In the genomic region with DNA sequence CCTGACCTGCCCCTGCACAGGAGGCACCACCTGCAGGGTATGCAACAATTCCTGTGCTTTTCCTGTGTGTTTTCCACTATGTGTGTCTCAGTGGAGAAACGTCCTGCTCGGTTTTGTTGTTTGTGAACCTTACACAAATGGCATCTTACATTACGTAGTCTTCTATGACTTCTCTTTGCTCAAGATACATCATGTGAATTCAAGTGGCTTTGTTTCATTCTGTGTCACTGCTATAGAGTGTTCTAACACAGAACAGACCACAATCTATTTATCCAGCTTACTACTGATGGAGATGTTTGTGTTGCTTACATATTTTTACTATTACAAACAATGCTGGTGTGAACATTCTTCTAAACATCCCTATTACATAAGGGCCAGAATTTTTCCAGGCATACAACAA, we compare ENCODE assay signal across 17 cellular contexts.
"Had no signal": no experiment of that assay in that cellular context is flagged by ENCODE, and none has a peak within 500 bp of the region (broad histone marks: within the 10 kb centered on the region; RNA-seq: fewer than 3 reads in every experiment).

No MANE protein-coding gene starts in this region.

- H3K4me1 ChIP-seq: testis had no signal

- H3K4me3 Mint-ChIP-seq: naive thymus-derived CD4-positive, alpha-beta T cell; stimulated activated naive B cell treated with anti-CD40 and anti-IgM and Interleukin-4, amounts not matched to agents 10 μg/mL and 1 μg/mL and 100 μg/mL, for 72 hours; stimulated activated naive CD8-positive, alpha-beta T cell treated with anti-CD3 and anti-CD28 coated beads, Interleukin-15, amount 100 ng/mL, for 72 hours had no signal

- H3K9me3 Mint-ChIP-seq: naive thymus-derived CD4-positive, alpha-beta T cell; stimulated activated naive CD8-positive, alpha-beta T cell treated with anti-CD3 and anti-CD28 coated beads, Interleukin-15, amount 100 ng/mL, for 72 hours had no signal

- H3K36me3 ChIP-seq: esophagus squamous epithelium, heart left ventricle, neutrophil, right atrium auricular region, sigmoid colon, tibial nerve had no signal

- H3K27ac ChIP-seq: epithelial cell of prostate, esophagus squamous epithelium, heart left ventricle, neutrophil, right atrium auricular region, sigmoid colon, skin epidermis, testis, tibial nerve had no signal

- ATAC-seq: naive thymus-derived CD4-positive, alpha-beta T cell; stimulated activated naive B cell treated with anti-CD40 and anti-IgM and Interleukin-4, amounts not matched to agents 10 μg/mL and 1 μg/mL and 100 μg/mL, for 72 hours; stimulated activated naive CD8-positive, alpha-beta T cell treated with anti-CD3 and anti-CD28 coated beads, Interleukin-15, amount 100 ng/mL, for 72 hours had no signal

- H3K27me3 ChIP-seq: right atrium auricular region had no signal

- DNase-seq: effector memory CD4-positive, alpha-beta T cell; esophagus squamous epithelium; foreskin melanocyte; heart left ventricle; naive thymus-derived CD4-positive, alpha-beta T cell; posterior cingulate gyrus; sigmoid colon; stimulated activated CD4-positive, alpha-beta T cell treated with anti-CD3 and anti-CD28 coated beads, Interleukin-2, amount 100 ng/mL, for 24 hours; stimulated activated CD4-positive, alpha-beta T cell treated with anti-CD3 and anti-CD28 coated beads, Interleukin-4, amount 100 ng/mL, for 4 hours; stimulated activated naive B cell treated with anti-CD40 and anti-IgM and Interleukin-4, amounts not matched to agents 10 μg/mL and 1 μg/mL and 100 μg/mL, for 72 hours; stimulated activated naive CD8-positive, alpha-beta T cell treated with anti-CD3 and anti-CD28 coated beads, Interleukin-15, amount 100 ng/mL, for 72 hours; testis had no signal

- H3K4me3 ChIP-seq: esophagus squamous epithelium, heart left ventricle, right atrium auricular region, sigmoid colon, skin epidermis, testis, tibial nerve had no signal

- H3K27ac Mint-ChIP-seq: naive thymus-derived CD4-positive, alpha-beta T cell; stimulated activated naive B cell treated with anti-CD40 and anti-IgM and Interleukin-4, amounts not matched to agents 10 μg/mL and 1 μg/mL and 100 μg/mL, for 72 hours; stimulated activated naive CD8-positive, alpha-beta T cell treated with anti-CD3 and anti-CD28 coated beads, Interleukin-15, amount 100 ng/mL, for 72 hours had no signal

- H3K9me3 ChIP-seq: esophagus squamous epithelium, heart left ventricle, neutrophil, right atrium auricular region, sigmoid colon, testis, tibial nerve had no signal
